11 cellular contexts compared by ENCODE assay signal in genomic region chr14:61694039-61694438, GRCh38. TPM values are rescaled to one million over a fixed set of nuclear protein-coding genes. Genes with fewer than 3 reads are reported as not detected.
DNase-seq lines count a peak whose midpoint lies in the region; ATAC-seq and TF ChIP-seq lines count a peak whose summit lies in the region.
"Had no signal": no experiment of that assay in that cellular context is flagged by ENCODE, and none has a peak within 500 bp of the region (broad histone marks: within the 10 kb centered on the region; RNA-seq: fewer than 3 reads in every experiment).

No MANE protein-coding gene starts in this region.

- no peaks in the 10 kb centered on the region for H3K36me3 ChIP-seq in CD8-positive, alpha-beta T cell (ENCODE audit: insufficient read depth, low read length)
- H3K36me3 ChIP-seq: lower lobe of right lung had no signal

- H3K9me3 ChIP-seq in CD8-positive, alpha-beta T cell (ENCODE audit: low read length) = no peaks in the 10 kb centered on the region
- H3K9me3 ChIP-seq: body of pancreas, lower lobe of right lung had no signal

- no peaks in the 10 kb centered on the region for H3K27me3 ChIP-seq in CD8-positive, alpha-beta T cell (ENCODE audit: insufficient read depth, low read length)
- H3K27me3 ChIP-seq: body of pancreas had no signal

- peaks cover 40% of the 10 kb centered on the region for H3K4me1 ChIP-seq in CD8-positive, alpha-beta T cell (ENCODE audit: insufficient read depth, low read length)

- peak overlapping the region; percentile 96 for H3K27ac Mint-ChIP-seq in CD8-positive, alpha-beta T cell
- peak overlapping the region; percentile 96 for H3K27ac Mint-ChIP-seq in activated naive CD8-positive, alpha-beta T cell
- H3K27ac Mint-ChIP-seq in natural killer cell treated with Interleukin-12 subunit alpha and Interleukin-12 subunit beta and Interleukin-15 and Interleukin-18, amount 100 ng/mL, for 72 hours = peak overlapping the region; percentile 86 to 92

- H3K36me3 Mint-ChIP-seq in CD8-positive, alpha-beta T cell = peaks cover 21% of the 10 kb centered on the region
- H3K36me3 Mint-ChIP-seq in activated naive CD8-positive, alpha-beta T cell = peaks cover 7% of the 10 kb centered on the region
- peaks cover 43% of the 10 kb centered on the region for H3K36me3 Mint-ChIP-seq in natural killer cell treated with Interleukin-12 subunit alpha and Interleukin-12 subunit beta and Interleukin-15 and Interleukin-18, amount 100 ng/mL, for 72 hours

- H3K4me3 Mint-ChIP-seq in CD8-positive, alpha-beta T cell = peak overlapping the region; percentile 95
- peak overlapping the region; percentile 92 for H3K4me3 Mint-ChIP-seq in activated naive CD8-positive, alpha-beta T cell
- H3K4me3 Mint-ChIP-seq in natural killer cell treated with Interleukin-12 subunit alpha and Interleukin-12 subunit beta and Interleukin-15 and Interleukin-18, amount 100 ng/mL, for 72 hours = peak overlapping the region; percentile 85

- H3K4me3 ChIP-seq in CD8-positive, alpha-beta T cell (ENCODE audit: low read depth, low read length) = no peak overlapping the region

- H3K27ac ChIP-seq in CD8-positive, alpha-beta T cell (ENCODE audit: low read depth, low read length) = no peak overlapping the region

- H3K9me3 Mint-ChIP-seq in CD8-positive, alpha-beta T cell = no peaks in the 10 kb centered on the region
- no peaks in the 10 kb centered on the region for H3K9me3 Mint-ChIP-seq in activated naive CD8-positive, alpha-beta T cell (ENCODE audit: low read depth)
- H3K9me3 Mint-ChIP-seq in natural killer cell treated with Interleukin-12 subunit alpha and Interleukin-12 subunit beta and Interleukin-15 and Interleukin-18, amount 100 ng/mL, for 72 hours = no peaks in the 10 kb centered on the region

- TF ChIP-seq CTCF in CD8-positive, alpha-beta T cell (IDR thresholded peaks at IDR 0.05) = no peak

- CTCF ChIA-PET in CD8-positive, alpha-beta T cell (lab: Charles Lee) = interaction anchor here (0.8 to 1.4 kb wide), 3 partner anchors 27 to 191 kb away, joined by 3 read pairs; no protein-coding TSS in a partner anchor

- no peak for ATAC-seq in CD8-positive, alpha-beta T cell
- no peak for ATAC-seq in natural killer cell treated with Interleukin-12 subunit alpha and Interleukin-12 subunit beta and Interleukin-15 and Interleukin-18, amount 100 ng/mL, for 72 hours
- ATAC-seq: body of pancreas, lower lobe of right lung had no signal

- DNase-seq in CD8-positive, alpha-beta T cell = no peak
- DNase-seq in HT-29 (ENCODE audit: low spot score) (peak; percentile 3), HuH-7 (ENCODE audit: low spot score) (no peak), NCI-H1092 treated with DMSO at 0.1 percent for 48 hours (lab: John Stamatoyannopoulos, UW) (no peak), superior temporal gyrus (ENCODE audit: extremely low spot score) (no peak)
- DNase-seq in natural killer cell treated with Interleukin-12 subunit alpha and Interleukin-12 subunit beta and Interleukin-15 and Interleukin-18, amount 100 ng/mL, for 72 hours (ENCODE audit: low spot score) = no peak
- DNase-seq: body of pancreas; lower lobe of right lung; NCI-H1694 treated with DMSO at 0.1 percent for 48 hours; stimulated activated CD4-positive, alpha-beta T cell treated with anti-CD3 and anti-CD28 coated beads, Interleukin-4, amount 100 ng/mL, for 4 hours had no signal

- POLR2A ChIA-PET in CD8-positive, alpha-beta T cell (lab: Charles Lee) = interaction anchor here (0.8 to 2.0 kb wide), 5 partner anchors 11 to 217 kb away, joined by 3 to 10 read pairs (median 6); partner anchors contain the start of gene SNAPC1

- no peaks in the 10 kb centered on the region for H3K27me3 Mint-ChIP-seq in CD8-positive, alpha-beta T cell (ENCODE audit: low read depth)
- no peaks in the 10 kb centered on the region for H3K27me3 Mint-ChIP-seq in activated naive CD8-positive, alpha-beta T cell
- H3K27me3 Mint-ChIP-seq in natural killer cell treated with Interleukin-12 subunit alpha and Interleukin-12 subunit beta and Interleukin-15 and Interleukin-18, amount 100 ng/mL, for 72 hours = peaks cover 2 to 3% of the 10 kb centered on the region in 2 donors

- H3K4me1 Mint-ChIP-seq in CD8-positive, alpha-beta T cell (ENCODE audit: low read depth) = peaks cover 50% of the 10 kb centered on the region
- H3K4me1 Mint-ChIP-seq in activated naive CD8-positive, alpha-beta T cell (ENCODE audit: low read depth) = peaks cover 44% of the 10 kb centered on the region
- H3K4me1 Mint-ChIP-seq in natural killer cell treated with Interleukin-12 subunit alpha and Interleukin-12 subunit beta and Interleukin-15 and Interleukin-18, amount 100 ng/mL, for 72 hours (ENCODE audit: low read depth in 2 of 2) = peaks cover 25 to 42% of the 10 kb centered on the region in 2 donors

- intact Hi-C loops in CD8-positive, alpha-beta T cell (cut with DNase I, micrococcal nuclease) = loop anchor here in 1 of 2 experiments (2.0 kb wide), 2 partner anchors 1445 to 1603 kb away; partner anchors contain the start of genes PCNX4 and PPM1A

RNA-seq across cellular contexts. Expression of gene HIF1A, which starts 1.3 kb away (rescaled TPM):
- total RNA-seq in CD8-positive, alpha-beta T cell = 100 to 1,000 TPM; 335 to 340 TPM
- 36.5 and 40.6 TPM in 2 replicates for total RNA-seq in HT-29 (2014; rRNA removed; shearing (Covaris generic))
- total RNA-seq in natural killer cell treated with Interleukin-12 subunit alpha and Interleukin-12 subunit beta and Interleukin-15 and Interleukin-18, amount 100 ng/mL, for 72 hours = 100 to 1,000 TPM; 452 to 579 TPM
